In genomic region chr20:33602826-33603590, GRCh38 we compare ENCODE assay signal across 12 cellular contexts. TPM values are rescaled to one million over a fixed set of nuclear protein-coding genes. Genes with fewer than 3 reads are reported as not detected.
A peak's percentile ranks its signal among the peaks of the same experiment; 100 is the strongest.
DNase-seq lines count a peak whose midpoint lies in the region; ATAC-seq and TF ChIP-seq lines count a peak whose summit lies in the region.
"Had no signal": no experiment of that assay in that cellular context is flagged by ENCODE, and none has a peak within 500 bp of the region (broad histone marks: within the 10 kb centered on the region; RNA-seq: fewer than 3 reads in every experiment).

No MANE protein-coding gene starts in this region.

- H3K4me1 ChIP-seq in OCI-LY3 (ENCODE audit: low read length) = peaks cover 39% of the 10 kb centered on the region
- no peaks in the 10 kb centered on the region for H3K4me1 ChIP-seq in PC-3 (ENCODE audit: insufficient read depth, low read length)
- H3K4me1 ChIP-seq: Caco-2 had no signal

- peak; percentile 51 for ATAC-seq in GM21723 (IDR thresholded peaks at IDR 0.05; ENCODE audit: unreplicated experiment)
- ATAC-seq in GM18861 (IDR thresholded peaks at IDR 0.05; ENCODE audit: unreplicated experiment) = no peak
- ATAC-seq in PC-3 = no peak

- POLR2A ChIA-PET in PC-3 (lab: Charles Lee; ENCODE audit: unreplicated experiment) = no interaction called here

- TF ChIP-seq CTCF in OCI-LY3 (IDR thresholded peaks at IDR 0.05; ENCODE audit: low read depth, low read length) = no peak
- no peak for TF ChIP-seq CTCF in fibroblast of mammary gland (conservative IDR thresholded peaks at IDR 0.05; ENCODE audit: control insufficient read depth, insufficient read depth, low read depth, low read length)
- no peak for TF ChIP-seq CTCF in PC-3 (conservative IDR thresholded peaks at IDR 0.05; ENCODE audit: low read depth, low read length)

- peaks cover 7% of the 10 kb centered on the region for H3K36me3 ChIP-seq in OCI-LY3 (replicated peaks; ENCODE audit: low read depth, low read length)
- H3K36me3 ChIP-seq in PC-3 (ENCODE audit: low read depth, low read length) = no peaks in the 10 kb centered on the region; the same call in 1 of the 2 replicates

- DNase-seq in ELR (ENCODE audit: low read depth) (peak; percentile 26), fibroblast of mammary gland (ENCODE audit: low read depth) (peak; percentile 50), DMS79 (lab: John Stamatoyannopoulos, UW) (no peak), PC-3 (no peak)
- DNase-seq in T-helper 2 cell treated with Interferon-gamma antibody and Interleukin-4, amounts not matched to agents 5 μg/mL and 100 μg/mL, for 36 hours (ENCODE audit: low spot score) = no peak
- DNase-seq: activated gamma-delta T cell, Caco-2 had no signal

- H3K79me2 ChIP-seq in OCI-LY3 (ENCODE audit: low read length) = no peaks in the 10 kb centered on the region
- no peaks in the 10 kb centered on the region for H3K79me2 ChIP-seq in PC-3 (ENCODE audit: low read length)

- peaks cover 14% of the 10 kb centered on the region for H3K36me3 Mint-ChIP-seq in T-helper 2 cell treated with Interferon-gamma antibody and Interleukin-4, amounts not matched to agents 5 μg/mL and 100 μg/mL, for 36 hours (ENCODE audit: low read depth)

- H3K4me2 ChIP-seq in OCI-LY3 (ENCODE audit: low read length) (peak overlapping the region; percentile 45), PC-3 (ENCODE audit: low read length) (no peak overlapping the region)
- H3K4me2 ChIP-seq: smooth muscle cell had no signal

- H3K4me1 Mint-ChIP-seq in T-helper 2 cell treated with Interferon-gamma antibody and Interleukin-4, amounts not matched to agents 5 μg/mL and 100 μg/mL, for 36 hours (ENCODE audit: low read depth) = peaks cover 22% of the 10 kb centered on the region
- H3K4me1 Mint-ChIP-seq: nephron had no signal

- H3K27ac ChIP-seq in OCI-LY3 (ENCODE audit: low read length) (no peak overlapping the region), PC-3 (ENCODE audit: low read length) (no peak overlapping the region)

- H3K27me3 ChIP-seq in OCI-LY3 (ENCODE audit: low read depth, low read length) = 0 out of 2 replicates have a peak, but pooled peaks cover 2% of the 10 kb centered on the region
- no peaks in the 10 kb centered on the region for H3K27me3 ChIP-seq in PC-3 (ENCODE audit: low read length)

- H3K9me3 ChIP-seq in OCI-LY3 (ENCODE audit: insufficient read depth, low read length) (no peaks in the 10 kb centered on the region), PC-3 (ENCODE audit: low read length) (no peaks in the 10 kb centered on the region)
- H3K9me3 ChIP-seq: Caco-2 had no signal

- H3K9ac ChIP-seq in OCI-LY3 (ENCODE audit: low read length) (no peak overlapping the region), PC-3 (ENCODE audit: low read length) (no peak overlapping the region)

- H2AFZ ChIP-seq in OCI-LY3 (ENCODE audit: low read depth, low read length) (no peak overlapping the region), PC-3 (ENCODE audit: low read length) (no peak overlapping the region)

- no peaks in the 10 kb centered on the region for H3K27me3 Mint-ChIP-seq in T-helper 2 cell treated with Interferon-gamma antibody and Interleukin-4, amounts not matched to agents 5 μg/mL and 100 μg/mL, for 36 hours (ENCODE audit: low read depth)

- H3K4me3 ChIP-seq in OCI-LY3 (ENCODE audit: low read length) = 0 out of 2 replicates have a peak overlapping the region, but pooled peaks have one; percentile 2
- no peak overlapping the region for H3K4me3 ChIP-seq in fibroblast of mammary gland (ENCODE audit: control insufficient read depth, low read depth, low read length)
- no peak overlapping the region for H3K4me3 ChIP-seq in PC-3 (ENCODE audit: low read length)
- H3K4me3 ChIP-seq: smooth muscle cell had no signal

- BruUV-seq in PC-3 (replicated peaks; lab: Mats Ljungman, UMichigan) = no TSS peak

- no peaks in the 10 kb centered on the region for H3F3A ChIP-seq in PC-3 (ENCODE audit: low read length, unreplicated experiment)

- H3K9me2 ChIP-seq in PC-3 (replicated peaks; ENCODE audit: low read length) = no peaks in the 10 kb centered on the region

- CTCF ChIA-PET in PC-3 (lab: Charles Lee) = no interaction called here

- intact Hi-C loops in PC-3 (cut with micrococcal nuclease) = no loop called here

- H4K20me1 ChIP-seq in OCI-LY3 (ENCODE audit: insufficient read depth, low read length) = no peaks in the 10 kb centered on the region
- no peaks in the 10 kb centered on the region for H4K20me1 ChIP-seq in PC-3 (ENCODE audit: low read length)

- no peak overlapping the region for H3K27ac Mint-ChIP-seq in T-helper 2 cell treated with Interferon-gamma antibody and Interleukin-4, amounts not matched to agents 5 μg/mL and 100 μg/mL, for 36 hours
- H3K27ac Mint-ChIP-seq: nephron had no signal

- H3K4me3 Mint-ChIP-seq in T-helper 2 cell treated with Interferon-gamma antibody and Interleukin-4, amounts not matched to agents 5 μg/mL and 100 μg/mL, for 36 hours = no peak overlapping the region
- H3K4me3 Mint-ChIP-seq: nephron had no signal

- no peaks in the 10 kb centered on the region for H3K9me3 Mint-ChIP-seq in T-helper 2 cell treated with Interferon-gamma antibody and Interleukin-4, amounts not matched to agents 5 μg/mL and 100 μg/mL, for 36 hours
- H3K9me3 Mint-ChIP-seq: nephron had no signal

RNA-seq across cellular contexts. Expression of gene C20orf144, which starts 59.1 kb away (rescaled TPM):
- total RNA-seq in PC-3 (2014; rRNA removed) = 0.17 TPM in 1 of 2 replicates, not detected in the other

Comparison
In these comparisons a context has a peak if more than half of its experiments do, and no peak if none do; other contexts are left out.
1. DNase-seq: peak in ELR (single experiment) and fibroblast of mammary gland (single experiment); none in DMS79 (single experiment), T-helper 2 cell treated with Interferon-gamma antibody and Interleukin-4, amounts not matched to agents 5 μg/mL and 100 μg/mL, for 36 hours (single experiment) and PC-3 (single experiment).